ENCODE assay signal across 32 cellular contexts in genomic region chr10:69652111-69652856, GRCh38. TPM values are rescaled to one million over a fixed set of nuclear protein-coding genes. Genes with fewer than 3 reads are reported as not detected.
"Had no signal": no experiment of that assay in that cellular context is flagged by ENCODE, and none has a peak within 500 bp of the region (broad histone marks: within the 10 kb centered on the region; RNA-seq: fewer than 3 reads in every experiment).

No MANE protein-coding gene starts in this region.

- H3K36me3 Mint-ChIP-seq: activated naive CD4-positive, alpha-beta T cell treated with anti-CD3 and anti-CD28 coated beads, Interleukin-2, amount 50 U/mL, for 72 hours; IgD-negative memory B cell; T-cell had no signal

- H2AFZ ChIP-seq: PC-9 had no signal

- H3K27ac ChIP-seq: PC-9, RWPE1 had no signal

- H3K4me3 Mint-ChIP-seq: activated CD4-positive, alpha-beta memory T cell treated with anti-CD3 and anti-CD28 coated beads, Interleukin-2, amount 10 ng/mL, durations not matched to agents 7 days and 5 days; activated CD4-positive, alpha-beta T cell treated with anti-CD3 and anti-CD28 coated beads for 36 hours; activated naive CD4-positive, alpha-beta T cell treated with anti-CD3 and anti-CD28 coated beads for 36 hours; activated T-cell treated with anti-CD3 and anti-CD28 coated beads, Interleukin-2, amount 50 U/mL, for 24 hours; central memory CD8-positive, alpha-beta T cell; T-cell had no signal

- ATAC-seq: activated CD4-positive, alpha-beta T cell treated with anti-CD3 and anti-CD28 coated beads for 36 hours; Right ventricle myocardium inferior; SK-N-SH treated with all-trans-retinoic acid at 6 μM for 48 hours; T-cell; T-helper 17 cell had no signal

- H3K36me3 ChIP-seq: cardiac muscle cell, MG63 had no signal

- H3K4me3 ChIP-seq: cardiac muscle cell, MG63, PC-9 had no signal

- H3K4me2 ChIP-seq: PC-9 had no signal

- H3K4me1 Mint-ChIP-seq: IgD-negative memory B cell had no signal

- H3K9me3 Mint-ChIP-seq: activated naive CD4-positive, alpha-beta T cell treated with anti-CD3 and anti-CD28 coated beads, Interleukin-2, amount 50 U/mL, for 72 hours; activated T-cell treated with anti-CD3 and anti-CD28 coated beads, Interleukin-2, amount 50 U/mL, for 24 hours; central memory CD8-positive, alpha-beta T cell; T-cell had no signal

- DNase-seq: activated CD4-positive, alpha-beta memory T cell treated with anti-CD3 and anti-CD28 coated beads, Interleukin-2, amount 10 ng/mL, durations not matched to agents 7 days and 5 days; activated CD4-positive, alpha-beta T cell treated with anti-CD3 and anti-CD28 coated beads for 36 hours; activated gamma-delta T cell treated with Interleukin-2 at 50 U/mL for 16 hours; activated naive CD4-positive, alpha-beta T cell treated with anti-CD3 and anti-CD28 coated beads for 36 hours; activated T-cell treated with anti-CD3 and anti-CD28 coated beads, Interleukin-2, amount 50 U/mL, for 24 hours; amniotic stem cell; aorta; Karpas-422; KBM-7; MG63; NCI-H1048; NCI-H1105 treated with DMSO at 0.1 percent for 48 hours; NCI-H1436; NCI-H1694; NCI-H1930; NCI-H2081 treated with DMSO at 0.1 percent for 48 hours; NCI-H510A; NCI-H526; NCI-H748 treated with DMSO at 0.1 percent for 48 hours; NK-92 treated with Interleukin-12 subunit alpha and Interleukin-12 subunit beta, amount 100 ng/mL, for 24 hours; PC-9; SIG-M5; T-cell; T-helper 17 cell had no signal

- H3K27ac Mint-ChIP-seq: activated CD4-positive, alpha-beta T cell treated with anti-CD3 and anti-CD28 coated beads for 36 hours; activated naive CD4-positive, alpha-beta T cell treated with anti-CD3 and anti-CD28 coated beads for 36 hours; activated naive CD4-positive, alpha-beta T cell treated with anti-CD3 and anti-CD28 coated beads, Interleukin-2, amount 50 U/mL, for 72 hours; activated T-cell treated with anti-CD3 and anti-CD28 coated beads, Interleukin-2, amount 50 U/mL, for 24 hours; IgD-negative memory B cell; T-cell; T-helper 17 cell had no signal

- H3K27me3 ChIP-seq: cardiac muscle cell, MG63 had no signal

- H3K9me3 ChIP-seq: MG63 had no signal

RNA-seq across cellular contexts. Expression of gene FAM241B, which starts 22.2 kb away (rescaled TPM):
- total RNA-seq: OCI-LY7 had no signal
